In genomic region chr11:46628961-46629360, GRCh38 we compare ENCODE assay signal across 1 cellular context.
TF ChIP-seq lines count a peak whose summit lies in the region.

No MANE protein-coding gene starts in this region.

TF ChIP-seq in GM23338, 12 proteins besides CTCF, POLR2A, EP300 and RAD21 (continued from another document):
- TF ChIP-seq ETS1 (IDR thresholded peaks at IDR 0.05) (no peak), REST (IDR thresholded peaks at IDR 0.05; ENCODE audit: unreplicated experiment) (no peak), JUNB (IDR thresholded peaks at IDR 0.05; ENCODE audit: unreplicated experiment) (no peak)
TF ChIP-seq in GM23338: peak in this region for 0.
